In genomic region chr7:134679006-134679405, GRCh38 we compare ENCODE assay signal across 16 cellular contexts. TPM values are rescaled to one million over a fixed set of nuclear protein-coding genes. Genes with fewer than 3 reads are reported as not detected.
A peak's percentile ranks its signal among the peaks of the same experiment; 100 is the strongest.
DNase-seq lines count a peak whose midpoint lies in the region; ATAC-seq and TF ChIP-seq lines count a peak whose summit lies in the region.
"Had no signal": no experiment of that assay in that cellular context is flagged by ENCODE, and none has a peak within 500 bp of the region (broad histone marks: within the 10 kb centered on the region; RNA-seq: fewer than 3 reads in every experiment).

No MANE protein-coding gene starts in this region.

- TSS peak; percentile 62 for BruUV-seq in A673 (replicated peaks; lab: Mats Ljungman, UMichigan)

- peak overlapping the region in 6 of 7 donors; percentile 10 to 82 (median 38) for H3K27ac Mint-ChIP-seq in CD4-positive, alpha-beta memory T cell
- H3K27ac Mint-ChIP-seq in activated T-helper 1 cell treated with anti-CD3 and anti-CD28 coated beads, Interleukin-12 subunit alpha, Interleukin-12 subunit beta, Interleukin-2, Interleukin-4 antibody, amounts not matched to agents 30 ng/mL and 10 ng/mL and 1 ng/mL, durations not matched to agents 14 hours and 24 hours and 36 hours, result peak overlapping the region; percentile 1
- H3K27ac Mint-ChIP-seq in naive thymus-derived CD4-positive, alpha-beta T cell, result peak overlapping the region in 8 of 9 donors; percentile 43 to 96 (median 80)

- CTCF ChIA-PET in A673 (lab: Charles Lee), result interaction anchor here (0.6 kb wide), 1 partner anchor 278 kb away, joined by 4 read pairs; no protein-coding TSS in a partner anchor
- CTCF ChIA-PET in CD4-positive, alpha-beta memory T cell (lab: Charles Lee; ENCODE audit: partially characterized antibody), result interaction anchor here (1.7 to 1.9 kb wide), 3 partner anchors 8 to 32 kb away, joined by 5 to 6 read pairs (median 6); partner anchors contain the start of gene BPGM
- CTCF ChIA-PET in naive thymus-derived CD4-positive, alpha-beta T cell (lab: Charles Lee), result interaction anchor here (1.5 kb wide), 1 partner anchor 8 kb away, joined by 3 read pairs; no protein-coding TSS in a partner anchor

- no peaks in the 10 kb centered on the region for H3K4me1 ChIP-seq in A673 (ENCODE audit: insufficient read depth, low read length, poor library complexity, severe bottlenecking)
- no peaks in the 10 kb centered on the region for H3K4me1 ChIP-seq in CD4-positive, alpha-beta memory T cell (ENCODE audit: insufficient read depth, low read length)
- peaks cover 0 to 9% of the 10 kb centered on the region in 2 donors for H3K4me1 ChIP-seq in naive thymus-derived CD4-positive, alpha-beta T cell (ENCODE audit: control insufficient read depth in 2 of 2, insufficient read depth in 2 of 2, low read length in 2 of 2)
- H3K4me1 ChIP-seq: BE2C had no signal

- H3K27me3 Mint-ChIP-seq in CD4-positive, alpha-beta memory T cell, result no peaks in the 10 kb centered on the region
- H3K27me3 Mint-ChIP-seq in activated T-helper 1 cell treated with anti-CD3 and anti-CD28 coated beads, Interleukin-12 subunit alpha, Interleukin-12 subunit beta, Interleukin-2, Interleukin-4 antibody, amounts not matched to agents 30 ng/mL and 10 ng/mL and 1 ng/mL, durations not matched to agents 14 hours and 24 hours and 36 hours (ENCODE audit: insufficient read depth), result no peaks in the 10 kb centered on the region
- no peaks in the 10 kb centered on the region for H3K27me3 Mint-ChIP-seq in naive thymus-derived CD4-positive, alpha-beta T cell

- intact Hi-C loops in A673 (cut with micrococcal nuclease; ENCODE audit: unreplicated experiment), result no loop called here
- intact Hi-C loops in CD4-positive, alpha-beta memory T cell (cut with micrococcal nuclease), result no loop called here
- intact Hi-C loops in activated T-helper 1 cell treated with anti-CD3 and anti-CD28 coated beads, Interleukin-12 subunit alpha, Interleukin-12 subunit beta, Interleukin-2, Interleukin-4 antibody, amounts not matched to agents 30 ng/mL and 10 ng/mL and 1 ng/mL, durations not matched to agents 14 hours and 24 hours and 36 hours (cut with micrococcal nuclease), result no loop called here
- intact Hi-C loops in naive thymus-derived CD4-positive, alpha-beta T cell (cut with micrococcal nuclease), result no loop called here

- H3K4me1 Mint-ChIP-seq in CD4-positive, alpha-beta memory T cell, result peaks cover 8 to 14% (median 10%) of the 10 kb centered on the region in 4 donors
- peaks cover 5% of the 10 kb centered on the region for H3K4me1 Mint-ChIP-seq in activated T-helper 1 cell treated with anti-CD3 and anti-CD28 coated beads, Interleukin-12 subunit alpha, Interleukin-12 subunit beta, Interleukin-2, Interleukin-4 antibody, amounts not matched to agents 30 ng/mL and 10 ng/mL and 1 ng/mL, durations not matched to agents 14 hours and 24 hours and 36 hours (ENCODE audit: low read depth)
- peaks cover 4 to 44% (median 39%) of the 10 kb centered on the region in 7 donors for H3K4me1 Mint-ChIP-seq in naive thymus-derived CD4-positive, alpha-beta T cell

- POLR2A ChIA-PET in A673 (lab: Charles Lee; ENCODE audit: low non-redundant PET), result no interaction called here
- POLR2A ChIA-PET in CD4-positive, alpha-beta memory T cell (lab: Charles Lee; ENCODE audit: partially characterized antibody), result interaction anchor here (2.4 kb wide), 1 partner anchor 10 kb away, joined by 11 read pairs; no protein-coding TSS in a partner anchor
- POLR2A ChIA-PET in naive thymus-derived CD4-positive, alpha-beta T cell (lab: Charles Lee), result interaction anchor here (0.7 to 0.9 kb wide), 2 partner anchors 11 to 32 kb away, joined by 3 to 5 read pairs; no protein-coding TSS in a partner anchor

- no peak overlapping the region for H3K4me3 ChIP-seq in A673 (ENCODE audit: low read depth, low read length, poor library complexity, severe bottlenecking)
- no peak overlapping the region for H3K4me3 ChIP-seq in CD4-positive, alpha-beta memory T cell (ENCODE audit: low read length in 2 of 2)
- H3K4me3 ChIP-seq in naive thymus-derived CD4-positive, alpha-beta T cell (ENCODE audit: low read length), result no peak overlapping the region
- H3K4me3 ChIP-seq: GM23248 had no signal

- peaks cover 0 to 8% (median 4%) of the 10 kb centered on the region in 8 donors for H3K9me3 Mint-ChIP-seq in CD4-positive, alpha-beta memory T cell
- peaks cover 8% of the 10 kb centered on the region for H3K9me3 Mint-ChIP-seq in activated T-helper 1 cell treated with anti-CD3 and anti-CD28 coated beads, Interleukin-12 subunit alpha, Interleukin-12 subunit beta, Interleukin-2, Interleukin-4 antibody, amounts not matched to agents 30 ng/mL and 10 ng/mL and 1 ng/mL, durations not matched to agents 14 hours and 24 hours and 36 hours
- H3K9me3 Mint-ChIP-seq in naive thymus-derived CD4-positive, alpha-beta T cell, result peaks cover 0 to 10% (median 0%) of the 10 kb centered on the region in 11 donors

- H3K27ac ChIP-seq in A673 (ENCODE audit: low read depth, low read length, poor library complexity, severe bottlenecking), result no peak overlapping the region
- H3K27ac ChIP-seq in CD4-positive, alpha-beta memory T cell (ENCODE audit: low read depth, low read length), result no peak overlapping the region
- no peak overlapping the region for H3K27ac ChIP-seq in naive thymus-derived CD4-positive, alpha-beta T cell (ENCODE audit: low read depth, low read length)
- H3K27ac ChIP-seq: GM23248, HL-60 had no signal

- no peaks in the 10 kb centered on the region for H3K27me3 ChIP-seq in A673 (replicated peaks; ENCODE audit: insufficient read depth, low read depth, low read length, poor library complexity)
- H3K27me3 ChIP-seq in CD4-positive, alpha-beta memory T cell (ENCODE audit: insufficient read depth, low read length), result no peaks in the 10 kb centered on the region
- no peaks in the 10 kb centered on the region for H3K27me3 ChIP-seq in naive thymus-derived CD4-positive, alpha-beta T cell (ENCODE audit: control insufficient read depth in 2 of 2, insufficient read depth in 2 of 2, low read length in 2 of 2)
- H3K27me3 ChIP-seq: BE2C had no signal

- H3K36me3 ChIP-seq in A673 (ENCODE audit: insufficient read depth, low read length, poor library complexity, severe bottlenecking), result no peaks in the 10 kb centered on the region
- H3K36me3 ChIP-seq in CD4-positive, alpha-beta memory T cell (ENCODE audit: insufficient read depth, low read length), result no peaks in the 10 kb centered on the region
- H3K36me3 ChIP-seq in naive thymus-derived CD4-positive, alpha-beta T cell (ENCODE audit: control insufficient read depth in 2 of 3, insufficient read depth in 3 of 3, low read length in 3 of 3), result peaks cover 0 to 14% (median 6%) of the 10 kb centered on the region in 3 experiments
- H3K36me3 ChIP-seq: BE2C had no signal

- no peak for TF ChIP-seq CTCF in A673 (conservative IDR thresholded peaks at IDR 0.05; ENCODE audit: low read depth, low read length)

- H3K36me3 Mint-ChIP-seq in CD4-positive, alpha-beta memory T cell, result peaks cover 25 to 29% of the 10 kb centered on the region in 2 donors
- peaks cover 20% of the 10 kb centered on the region for H3K36me3 Mint-ChIP-seq in activated T-helper 1 cell treated with anti-CD3 and anti-CD28 coated beads, Interleukin-12 subunit alpha, Interleukin-12 subunit beta, Interleukin-2, Interleukin-4 antibody, amounts not matched to agents 30 ng/mL and 10 ng/mL and 1 ng/mL, durations not matched to agents 14 hours and 24 hours and 36 hours (ENCODE audit: low read depth)
- H3K36me3 Mint-ChIP-seq in naive thymus-derived CD4-positive, alpha-beta T cell, result peaks cover 17 to 31% (median 28%) of the 10 kb centered on the region in 5 donors

- H3K9me3 ChIP-seq in A673 (ENCODE audit: low read depth, low read length, poor library complexity, severe bottlenecking), result peaks cover 8% of the 10 kb centered on the region
- H3K9me3 ChIP-seq in CD4-positive, alpha-beta memory T cell (ENCODE audit: control insufficient read depth in 1 of 2, low read length in 2 of 2), result no peaks in the 10 kb centered on the region
- H3K9me3 ChIP-seq in naive thymus-derived CD4-positive, alpha-beta T cell (ENCODE audit: control insufficient read depth in 2 of 3, low read length in 3 of 3), result peaks cover 0 to 6% (median 0%) of the 10 kb centered on the region in 3 experiments
- H3K9me3 ChIP-seq: BE2C had no signal

- no peak for ATAC-seq in naive thymus-derived CD4-positive, alpha-beta T cell
- ATAC-seq: HCT116 had no signal

- DNase-seq in A673 (ENCODE audit: low spot score), result no peak
- DNase-seq in CD4-positive, alpha-beta memory T cell, result no peak
- DNase-seq in activated T-helper 1 cell treated with anti-CD3 and anti-CD28 coated beads, Interleukin-12 subunit alpha, Interleukin-12 subunit beta, Interleukin-2, Interleukin-4 antibody, amounts not matched to agents 30 ng/mL and 10 ng/mL and 1 ng/mL, durations not matched to agents 14 hours and 24 hours and 36 hours (ENCODE audit: low spot score), result no peak
- DNase-seq in naive thymus-derived CD4-positive, alpha-beta T cell, result no peak
- DNase-seq in amniotic stem cell (lab: John Stamatoyannopoulos, UW), result no peak
- DNase-seq in NAMALWA (ENCODE audit: low spot score), result no peak
- DNase-seq in NCI-H524 treated with DMSO at 0.1 percent for 48 hours (lab: John Stamatoyannopoulos, UW), result no peak
- DNase-seq: BE2C, DMS 273 treated with DMSO at 0.1 percent for 48 hours, GDM1, GM23248, NCI-H1417 treated with DMSO at 0.1 percent for 48 hours, NCI-H2081, NCI-H510A had no signal

- H3K4me3 Mint-ChIP-seq in CD4-positive, alpha-beta memory T cell, result no peak overlapping the region
- H3K4me3 Mint-ChIP-seq in activated T-helper 1 cell treated with anti-CD3 and anti-CD28 coated beads, Interleukin-12 subunit alpha, Interleukin-12 subunit beta, Interleukin-2, Interleukin-4 antibody, amounts not matched to agents 30 ng/mL and 10 ng/mL and 1 ng/mL, durations not matched to agents 14 hours and 24 hours and 36 hours, result no peak overlapping the region
- no peak overlapping the region for H3K4me3 Mint-ChIP-seq in naive thymus-derived CD4-positive, alpha-beta T cell

RNA-seq across cellular contexts. Expression of gene BPGM, which starts 32.4 kb away (rescaled TPM):
- 13.8 and 14.0 TPM in 2 replicates for total RNA-seq in A673 (2021)
- total RNA-seq in CD4-positive, alpha-beta memory T cell, result 10 to 100 TPM; 13.7 to 14.7 TPM
- 10 to 100 TPM; 22.1 to 27.8 TPM for polyA plus RNA-seq in CD4-positive, alpha-beta memory T cell
- total RNA-seq in activated T-helper 1 cell treated with anti-CD3 and anti-CD28 coated beads, Interleukin-12 subunit alpha, Interleukin-12 subunit beta, Interleukin-2, Interleukin-4 antibody, amounts not matched to agents 30 ng/mL and 10 ng/mL and 1 ng/mL, durations not matched to agents 14 hours and 24 hours and 36 hours, result 23.8 and 25.3 TPM in 2 replicates
- total RNA-seq in naive thymus-derived CD4-positive, alpha-beta T cell, result 10 to 100 TPM; 12.7 to 19.2 (median 14.2) TPM
- polyA plus RNA-seq in naive thymus-derived CD4-positive, alpha-beta T cell, result 10 to 100 TPM; 28.9 to 33.9 TPM

Comparison
In these comparisons a context has a peak if more than half of its experiments do, and no peak if none do; other contexts are left out.
1. H3K27ac Mint-ChIP-seq: peak in every context shown above with its lines; median percentile 80 in naive thymus-derived CD4-positive, alpha-beta T cell; 38 in CD4-positive, alpha-beta memory T cell; 1 in activated T-helper 1 cell treated with anti-CD3 and anti-CD28 coated beads, Interleukin-12 subunit alpha, Interleukin-12 subunit beta, Interleukin-2, Interleukin-4 antibody, amounts not matched to agents 30 ng/mL and 10 ng/mL and 1 ng/mL, durations not matched to agents 14 hours and 24 hours and 36 hours.